In the genomic region with DNA sequence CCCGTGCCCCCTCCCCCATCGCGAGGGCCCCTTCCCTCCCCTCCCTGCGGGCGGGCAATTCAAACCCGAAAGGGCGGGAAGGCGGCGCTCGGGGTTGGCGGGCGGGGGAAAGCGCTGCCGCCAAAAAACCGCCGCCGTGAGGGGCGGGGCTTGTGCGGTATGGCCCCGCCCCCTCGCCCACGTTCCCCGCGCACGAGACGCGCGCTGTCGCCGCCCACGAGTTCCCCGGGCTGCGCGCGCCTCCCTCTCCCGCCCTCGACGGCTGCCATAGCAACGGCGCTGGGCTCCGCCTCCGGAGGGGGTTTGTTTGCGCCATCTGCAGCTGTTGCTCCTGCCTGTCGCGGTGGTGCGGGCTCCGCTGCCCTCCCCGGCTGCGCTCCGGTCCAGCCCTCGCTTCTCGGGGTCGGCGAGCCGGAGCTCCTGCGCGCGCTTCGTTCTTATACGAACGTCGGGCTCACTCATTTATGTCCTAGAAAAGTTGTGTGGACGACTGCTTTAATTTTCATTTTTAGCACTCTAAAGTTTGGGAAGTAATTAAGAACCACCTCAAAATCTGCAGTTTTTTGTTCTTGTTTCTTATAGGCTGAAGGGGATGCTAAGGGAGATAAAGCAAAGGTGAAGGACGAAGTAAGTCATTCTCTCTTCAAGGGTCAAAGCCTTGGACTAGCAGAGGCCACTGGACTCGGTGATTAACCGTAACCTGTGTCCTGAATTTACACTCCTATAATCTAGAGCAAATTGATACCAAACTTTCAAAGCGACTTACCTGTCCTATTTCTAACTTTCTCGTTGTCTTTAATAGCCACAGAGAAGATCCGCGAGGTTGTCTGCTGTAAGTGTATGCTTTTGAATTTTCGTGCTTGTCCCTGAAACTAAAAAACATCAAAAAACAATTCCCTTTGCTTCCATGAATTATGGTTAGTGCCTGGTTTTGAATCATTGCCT, we compare ENCODE assay signal across 8 cellular contexts. TPM values are rescaled to one million over a fixed set of nuclear protein-coding genes. Genes with fewer than 3 reads are reported as not detected.
DNase-seq lines count a peak whose midpoint lies in the region; ATAC-seq, FAIRE-seq and TF ChIP-seq lines count a peak whose summit lies in the region.

No MANE protein-coding gene starts in this region.

- intact Hi-C loops in natural killer cell (cut with micrococcal nuclease), result loop anchor here (5.0 kb wide), 1 partner anchor 41 kb away; a partner anchor contains a TSS

- no peaks in the 10 kb centered on the region for H3K27me3 ChIP-seq in DOHH2 (ENCODE audit: control insufficient read depth, low read length)
- peaks cover 4% of the 10 kb centered on the region for H3K27me3 ChIP-seq in Loucy (ENCODE audit: insufficient read depth, low read length, poor library complexity, severe bottlenecking)
- H3K27me3 ChIP-seq in RWPE2 (ENCODE audit: insufficient read depth, poor library complexity, severe bottlenecking), result no peaks in the 10 kb centered on the region

- H3K36me3 ChIP-seq in DOHH2 (ENCODE audit: control insufficient read depth, low read length), result peaks cover 68% of the 10 kb centered on the region
- peaks cover 50% of the 10 kb centered on the region for H3K36me3 ChIP-seq in Loucy (ENCODE audit: insufficient read depth, low read length)
- H3K36me3 ChIP-seq in RWPE2 (ENCODE audit: low read depth), result peaks cover 48% of the 10 kb centered on the region

- H3K79me2 ChIP-seq in DOHH2 (ENCODE audit: control insufficient read depth, low read length) (peaks cover 30% of the 10 kb centered on the region), Loucy (ENCODE audit: insufficient read depth, low read length) (peaks cover 53% of the 10 kb centered on the region)

- H3K9me3 Mint-ChIP-seq in natural killer cell, result no peaks in the 10 kb centered on the region
- H3K9me3 Mint-ChIP-seq in stimulated activated memory B cell treated with anti-CD40 and anti-IgM and Interleukin-4, amounts not matched to agents 10 μg/mL and 1 μg/mL and 100 μg/mL, for 72 hours, result no peaks in the 10 kb centered on the region

- H3K4me2 ChIP-seq in DOHH2 (ENCODE audit: low read length), result peak overlapping the region; percentile 99
- H3K4me2 ChIP-seq in Loucy (ENCODE audit: low read depth, low read length, poor library complexity, severe bottlenecking), result peak overlapping the region; percentile 92

- H3K4me1 ChIP-seq in DOHH2 (ENCODE audit: control insufficient read depth, low read length), result peaks cover 53% of the 10 kb centered on the region
- peaks cover 36% of the 10 kb centered on the region for H3K4me1 ChIP-seq in Loucy (ENCODE audit: insufficient read depth, low read length, poor library complexity, severe bottlenecking)
- peaks cover 18% of the 10 kb centered on the region for H3K4me1 ChIP-seq in RWPE2 (ENCODE audit: insufficient read depth, poor library complexity, severe bottlenecking)

- H3K9ac ChIP-seq in Loucy (ENCODE audit: low read depth, low read length, poor library complexity, severe bottlenecking), result peak overlapping the region; percentile 100

- H2AFZ ChIP-seq in Loucy (ENCODE audit: low read length), result 0 out of 2 replicates have a peak overlapping the region, but pooled peaks have one; percentile 81

- H3K36me3 Mint-ChIP-seq in natural killer cell, result peaks cover 7% of the 10 kb centered on the region
- H3K36me3 Mint-ChIP-seq in stimulated activated memory B cell treated with anti-CD40 and anti-IgM and Interleukin-4, amounts not matched to agents 10 μg/mL and 1 μg/mL and 100 μg/mL, for 72 hours, result peaks cover 48% of the 10 kb centered on the region

- H4K20me1 ChIP-seq in DOHH2 (ENCODE audit: control insufficient read depth, insufficient read depth, low read depth, low read length) (peaks cover 25% of the 10 kb centered on the region), Loucy (ENCODE audit: insufficient read depth, low read length, poor library complexity, severe bottlenecking) (peaks cover 39% of the 10 kb centered on the region)

- DNase-seq in H54 (ENCODE audit: insufficient read length, low spot score) (peak; percentile 58), RWPE2 (ENCODE audit: low spot score) (peak; percentile 87), fibroblast of peridontal ligament (ENCODE audit: extremely low read depth) (peak; percentile 90), natural killer cell (peak; percentile 94)
- DNase-seq in activated effector memory CD4-positive, alpha-beta T cell treated with Interleukin-2 at 50 U/mL for 16 hours, result peak; percentile 96

- H3K4me1 Mint-ChIP-seq in natural killer cell, result peaks cover 37 to 45% of the 10 kb centered on the region in 2 donors
- peaks cover 47% of the 10 kb centered on the region for H3K4me1 Mint-ChIP-seq in stimulated activated memory B cell treated with anti-CD40 and anti-IgM and Interleukin-4, amounts not matched to agents 10 μg/mL and 1 μg/mL and 100 μg/mL, for 72 hours

- TF ChIP-seq CTCF in DOHH2 (IDR thresholded peaks at IDR 0.05; ENCODE audit: low read depth, low read length, poor library complexity, severe bottlenecking) (no peak), Loucy (conservative IDR thresholded peaks at IDR 0.05; ENCODE audit: low read length) (no peak), RWPE2 (IDR thresholded peaks at IDR 0.05; ENCODE audit: poor library complexity, severe bottlenecking) (no peak), natural killer cell (IDR thresholded peaks at IDR 0.05) (no peak)

- H3K9me3 ChIP-seq in DOHH2 (ENCODE audit: control insufficient read depth, insufficient read depth, low read length) (no peaks in the 10 kb centered on the region), Loucy (ENCODE audit: insufficient read depth, low read depth, low read length) (no peaks in the 10 kb centered on the region), RWPE2 (ENCODE audit: severe bottlenecking) (no peaks in the 10 kb centered on the region)

- H3K27ac ChIP-seq in DOHH2 (ENCODE audit: low read depth, low read length) (peak overlapping the region; percentile 94), RWPE2 (ENCODE audit: poor library complexity, severe bottlenecking) (peak overlapping the region; percentile 91)

- peak overlapping the region; percentile 89 for H3K4me3 Mint-ChIP-seq in natural killer cell
- peak overlapping the region; percentile 88 for H3K4me3 Mint-ChIP-seq in stimulated activated memory B cell treated with anti-CD40 and anti-IgM and Interleukin-4, amounts not matched to agents 10 μg/mL and 1 μg/mL and 100 μg/mL, for 72 hours

- H3K27me3 Mint-ChIP-seq in natural killer cell (ENCODE audit: low read depth in 2 of 2), result no peaks in the 10 kb centered on the region
- no peaks in the 10 kb centered on the region for H3K27me3 Mint-ChIP-seq in stimulated activated memory B cell treated with anti-CD40 and anti-IgM and Interleukin-4, amounts not matched to agents 10 μg/mL and 1 μg/mL and 100 μg/mL, for 72 hours

- peak; percentile 29 for ATAC-seq in RWPE2 (ENCODE audit: low read depth)
- peak; percentile 86 to 96 (median 87) for ATAC-seq in natural killer cell
- peak; percentile 89 for ATAC-seq in stimulated activated memory B cell treated with anti-CD40 and anti-IgM and Interleukin-4, amounts not matched to agents 10 μg/mL and 1 μg/mL and 100 μg/mL, for 72 hours

- H3K9me2 ChIP-seq in DOHH2 (replicated peaks; ENCODE audit: control insufficient read depth, low read length), result no peaks in the 10 kb centered on the region
- no peaks in the 10 kb centered on the region for H3K9me2 ChIP-seq in Loucy (replicated peaks; ENCODE audit: low read depth, low read length)

- peak overlapping the region; percentile 96 for H3K4me3 ChIP-seq in DOHH2 (ENCODE audit: low read length)
- H3K4me3 ChIP-seq in Loucy (ENCODE audit: low read length, poor library complexity, severe bottlenecking), result peak overlapping the region; percentile 92
- peak overlapping the region; percentile 85 for H3K4me3 ChIP-seq in RWPE2 (ENCODE audit: severe bottlenecking)

- TF ChIP-seq POLR2A in H54 (IDR thresholded peaks at IDR 0.05; ENCODE audit: low read depth, low read length), result no peak; the same call in 1 of the 2 replicates

- peak overlapping the region; percentile 90 to 91 for H3K27ac Mint-ChIP-seq in natural killer cell
- peak overlapping the region; percentile 96 for H3K27ac Mint-ChIP-seq in stimulated activated memory B cell treated with anti-CD40 and anti-IgM and Interleukin-4, amounts not matched to agents 10 μg/mL and 1 μg/mL and 100 μg/mL, for 72 hours

- H3F3A ChIP-seq in DOHH2 (ENCODE audit: control insufficient read depth, insufficient read depth), result peaks cover 57% of the 10 kb centered on the region
- H3F3A ChIP-seq in Loucy (ENCODE audit: low read depth), result peaks cover 23% of the 10 kb centered on the region

- FAIRE-seq in H54 (lab: Jason Lieb, UNC), result no peak

RNA-seq across cellular contexts. Expression of a gene that starts 0.9 kb away (rescaled TPM):
- 100 to 1,000 TPM; 315 to 364 (median 326) TPM for total RNA-seq in natural killer cell

RNA-seq across cellular contexts. Expression of a gene that starts 41.1 kb away (rescaled TPM):
- 10 to 100 TPM; 39.6 to 48.6 (median 43.4) TPM for total RNA-seq in natural killer cell

RNA-seq across cellular contexts. Expression of a gene that starts 56.4 kb away (rescaled TPM):
- total RNA-seq in natural killer cell, result 100 to 1,000 TPM; 191 to 226 (median 215) TPM

Comparison
In these comparisons a context has a peak if more than half of its experiments do, and no peak if none do; other contexts are left out.
1. Peak in every context shown above with its lines: DNase-seq, ATAC-seq, H3K4me3 ChIP-seq and H3K27ac ChIP-seq.
2. ATAC-seq: peak in every context shown above with its lines; median percentile 89 in stimulated activated memory B cell treated with anti-CD40 and anti-IgM and Interleukin-4, amounts not matched to agents 10 μg/mL and 1 μg/mL and 100 μg/mL, for 72 hours; 87 in natural killer cell; 29 in RWPE2.